Comparison of ENCODE assay signal across 1 cellular context in genomic region chr3:56881035-56881575, GRCh38.
TF ChIP-seq lines count a peak whose summit lies in the region.

No MANE protein-coding gene starts in this region.

TF ChIP-seq in HCT116, 20 proteins besides CTCF, POLR2A, EP300 and RAD21:
- TF ChIP-seq REST (IDR thresholded peaks at IDR 0.05; ENCODE audit: low read depth) (no peak), ATF3 (IDR thresholded peaks at IDR 0.05) (no peak), FOSL1 (IDR thresholded peaks at IDR 0.05; ENCODE audit: low read depth) (peak; percentile 74), MAX (IDR thresholded peaks at IDR 0.05) (no peak), ELF1 (IDR thresholded peaks at IDR 0.05; ENCODE audit: borderline replicate concordance, low read depth) (no peak), SP1 (IDR thresholded peaks at IDR 0.05; ENCODE audit: low read depth) (peak; percentile 40; the same call in 1 of the 2 replicates), SIN3A (IDR thresholded peaks at IDR 0.05; ENCODE audit: low read depth) (no peak), ZNF274 (IDR thresholded peaks at IDR 0.05; ENCODE audit: low read depth, low read length) (no peak), EZH2 (IDR thresholded peaks at IDR 0.05) (no peak), JUND (IDR thresholded peaks at IDR 0.05) (peak; percentile 57)
